16 cellular contexts compared by ENCODE assay signal in the genomic region with DNA sequence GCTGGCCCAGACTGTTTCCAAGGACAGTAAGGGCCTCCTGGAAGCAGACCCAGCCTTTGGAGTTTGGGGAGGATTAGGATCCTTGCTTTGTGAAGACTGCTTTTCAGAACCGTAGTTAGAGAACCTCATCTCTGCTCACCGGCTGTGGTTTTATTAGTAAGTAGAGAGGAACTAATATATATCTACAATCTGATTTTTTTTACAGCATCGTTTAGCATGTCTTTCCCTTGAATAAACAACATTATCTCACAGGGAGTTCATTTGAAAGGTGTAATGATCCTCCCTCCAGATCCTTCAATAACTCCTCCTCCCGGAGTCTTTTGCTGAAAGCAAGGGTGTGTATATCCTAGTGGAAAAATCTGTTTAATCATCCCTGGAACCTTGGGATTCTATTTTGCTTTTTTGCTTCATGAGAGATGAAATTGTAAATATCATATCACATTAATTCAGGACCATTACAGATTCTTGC.
DNase-seq lines count a peak whose midpoint lies in the region; ATAC-seq and TF ChIP-seq lines count a peak whose summit lies in the region.
"Had no signal": no experiment of that assay in that cellular context is flagged by ENCODE, and none has a peak within 500 bp of the region (broad histone marks: within the 10 kb centered on the region; RNA-seq: fewer than 3 reads in every experiment).

No MANE protein-coding gene starts in this region.

- H3K4me1 ChIP-seq in cardiac muscle cell (ENCODE audit: low read depth) (peaks cover 64% of the 10 kb centered on the region), heart left ventricle (peaks cover 0 to 59% (median 8%) of the 10 kb centered on the region in 12 donors), mammary epithelial cell (ENCODE audit: insufficient read depth, low read length) (peaks cover 67% of the 10 kb centered on the region)

- H3K4me3 ChIP-seq in cardiac muscle cell = peak overlapping the region; percentile 25
- no peak overlapping the region for H3K4me3 ChIP-seq in heart left ventricle
- peak overlapping the region; percentile 9 to 26 (median 21) for H3K4me3 ChIP-seq in mammary epithelial cell (replicated peaks in 1 of 3; ENCODE audit: insufficient read depth in 1 of 3, low read depth in 2 of 3, low read length in 3 of 3)
- H3K4me3 ChIP-seq in kidney epithelial cell (ENCODE audit: low read depth, low read length) = peak overlapping the region; percentile 1
- H3K4me3 ChIP-seq: psoas muscle, upper lobe of left lung had no signal

- WGBS in heart left ventricle, 4 donors = 71 to 81% (median 77%) methylated on average over 4 of the region's 4 CpGs
- WGBS in mammary epithelial cell (ENCODE audit: low coverage, missing lambda C conversion rate) = 0% methylated on average over 4 of the region's 4 CpGs

- H3K36me3 ChIP-seq in cardiac muscle cell (no peaks in the 10 kb centered on the region), heart left ventricle (no peaks in the 10 kb centered on the region), mammary epithelial cell (ENCODE audit: insufficient read depth, low read length) (no peaks in the 10 kb centered on the region), kidney epithelial cell (ENCODE audit: control insufficient read depth, insufficient read depth, low read length) (no peaks in the 10 kb centered on the region)
- H3K36me3 ChIP-seq: upper lobe of left lung had no signal

- no peak for TF ChIP-seq POLR2A in heart left ventricle (IDR thresholded peaks at IDR 0.05)

- H3K27me3 Mint-ChIP-seq in type B pancreatic cell = no peaks in the 10 kb centered on the region
- H3K27me3 Mint-ChIP-seq in activated CD4-positive, alpha-beta memory T cell treated with anti-CD3 and anti-CD28 coated beads for 36 hours = peaks cover 3% of the 10 kb centered on the region

- no peaks in the 10 kb centered on the region for H3K9me3 ChIP-seq in cardiac muscle cell (ENCODE audit: low read depth)
- no peaks in the 10 kb centered on the region for H3K9me3 ChIP-seq in heart left ventricle
- no peaks in the 10 kb centered on the region for H3K9me3 ChIP-seq in mammary epithelial cell (replicated peaks; ENCODE audit: insufficient read depth, low read length)
- H3K9me3 ChIP-seq: psoas muscle, upper lobe of left lung had no signal

- POLR2A ChIA-PET in activated CD4-positive, alpha-beta memory T cell treated with anti-CD3 and anti-CD28 coated beads for 36 hours (lab: Charles Lee) = no interaction called here

- H3K4me3 Mint-ChIP-seq in type B pancreatic cell = peak overlapping the region; percentile 90
- H3K4me3 Mint-ChIP-seq in activated CD4-positive, alpha-beta memory T cell treated with anti-CD3 and anti-CD28 coated beads for 36 hours = no peak overlapping the region
- H3K4me3 Mint-ChIP-seq: activated naive CD8-positive, alpha-beta T cell treated with anti-CD3 and anti-CD28 coated beads, Interleukin-2, amount 50 U/mL, for 24 hours; activated T-cell treated with anti-CD3 and anti-CD28 coated beads, Interleukin-2, amount 50 U/mL, for 4 hours; T-helper 17 cell had no signal

- H3K9ac ChIP-seq in mammary epithelial cell (ENCODE audit: insufficient read depth, low read length) = peak overlapping the region; percentile 66

- no peaks in the 10 kb centered on the region for H3K27me3 ChIP-seq in cardiac muscle cell
- no peaks in the 10 kb centered on the region for H3K27me3 ChIP-seq in heart left ventricle
- no peaks in the 10 kb centered on the region for H3K27me3 ChIP-seq in mammary epithelial cell (ENCODE audit: insufficient read depth, low read length)
- no peaks in the 10 kb centered on the region for H3K27me3 ChIP-seq in kidney epithelial cell (ENCODE audit: control insufficient read depth, insufficient read depth, low read length)
- H3K27me3 ChIP-seq: upper lobe of left lung had no signal

- intact Hi-C loops in heart left ventricle (cut with DNase I) (no loop called here), mammary epithelial cell (cut with micrococcal nuclease) (loop anchor here (2.0 kb wide), 2 partner anchors 29 to 49 kb away; no protein-coding TSS in a partner anchor)
- intact Hi-C loops in activated CD4-positive, alpha-beta memory T cell treated with anti-CD3 and anti-CD28 coated beads for 36 hours (cut with micrococcal nuclease) = no loop called here

- CTCF ChIA-PET in mammary epithelial cell (lab: Charles Lee; ENCODE audit: low non-redundant PET) = no interaction called here
- CTCF ChIA-PET in activated CD4-positive, alpha-beta memory T cell treated with anti-CD3 and anti-CD28 coated beads for 36 hours (lab: Charles Lee) = no interaction called here

- H2AFZ ChIP-seq in mammary epithelial cell (ENCODE audit: low read depth, low read length) = peak overlapping the region; percentile 47

- DNase-seq in cardiac muscle cell (ENCODE audit: low read depth in 1 of 2, low spot score in 1 of 2) (no peak), heart left ventricle (no peak), mammary epithelial cell (no peak), kidney epithelial cell (ENCODE audit: low read depth) (no peak), type B pancreatic cell (ENCODE audit: extremely low spot score, unreplicated experiment) (no peak), dermis blood vessel endothelial cell (no peak), GM20000 (ENCODE audit: low spot score) (no peak)
- DNase-seq in activated CD4-positive, alpha-beta memory T cell treated with anti-CD3 and anti-CD28 coated beads for 36 hours = no peak
- DNase-seq: activated CD4-positive, alpha-beta T cell treated with anti-CD3 and anti-CD28 coated beads for 48 hours; activated naive CD8-positive, alpha-beta T cell treated with anti-CD3 and anti-CD28 coated beads, Interleukin-2, amount 50 U/mL, for 24 hours; activated T-cell treated with anti-CD3 and anti-CD28 coated beads, Interleukin-2, amount 50 U/mL, for 4 hours; psoas muscle; stimulated activated CD8-positive, alpha-beta memory T cell treated with anti-CD3 and anti-CD28 coated beads, Interleukin-4, amount 100 ng/mL, for 48 hours; T-helper 17 cell; upper lobe of left lung had no signal

- H3K4me1 Mint-ChIP-seq in type B pancreatic cell (ENCODE audit: unreplicated experiment) = peaks cover 75% of the 10 kb centered on the region
- H3K4me1 Mint-ChIP-seq in activated CD4-positive, alpha-beta memory T cell treated with anti-CD3 and anti-CD28 coated beads for 36 hours (ENCODE audit: low read depth) = no peaks in the 10 kb centered on the region
- H3K4me1 Mint-ChIP-seq: activated naive CD8-positive, alpha-beta T cell treated with anti-CD3 and anti-CD28 coated beads, Interleukin-2, amount 50 U/mL, for 24 hours; T-helper 17 cell had no signal

- peaks cover 64% of the 10 kb centered on the region for H3K79me2 ChIP-seq in mammary epithelial cell (ENCODE audit: insufficient read depth, low read length)

- BruUV-seq in mammary epithelial cell (replicated peaks; lab: Mats Ljungman, UMichigan) = no TSS peak

- no peaks in the 10 kb centered on the region for H3K36me3 Mint-ChIP-seq in type B pancreatic cell
- H3K36me3 Mint-ChIP-seq in activated CD4-positive, alpha-beta memory T cell treated with anti-CD3 and anti-CD28 coated beads for 36 hours = no peaks in the 10 kb centered on the region

- H3K9me3 Mint-ChIP-seq in type B pancreatic cell = no peaks in the 10 kb centered on the region
- H3K9me3 Mint-ChIP-seq in activated CD4-positive, alpha-beta memory T cell treated with anti-CD3 and anti-CD28 coated beads for 36 hours = no peaks in the 10 kb centered on the region
- H3K9me3 Mint-ChIP-seq: activated naive CD8-positive, alpha-beta T cell treated with anti-CD3 and anti-CD28 coated beads, Interleukin-2, amount 50 U/mL, for 24 hours; activated T-cell treated with anti-CD3 and anti-CD28 coated beads, Interleukin-2, amount 50 U/mL, for 4 hours had no signal

- dilution Hi-C loops in mammary epithelial cell (cut with HindIII; ENCODE audit: low sequenced_read_pairs) = no loop called here

- peak overlapping the region; percentile 89 for H3K27ac Mint-ChIP-seq in type B pancreatic cell
- no peak overlapping the region for H3K27ac Mint-ChIP-seq in activated CD4-positive, alpha-beta memory T cell treated with anti-CD3 and anti-CD28 coated beads for 36 hours
- H3K27ac Mint-ChIP-seq: activated naive CD8-positive, alpha-beta T cell treated with anti-CD3 and anti-CD28 coated beads, Interleukin-2, amount 50 U/mL, for 24 hours; T-helper 17 cell had no signal

- no peak for ATAC-seq in heart left ventricle
- ATAC-seq: activated naive CD8-positive, alpha-beta T cell treated with anti-CD3 and anti-CD28 coated beads, Interleukin-2, amount 50 U/mL, for 24 hours; activated T-cell treated with anti-CD3 and anti-CD28 coated beads, Interleukin-2, amount 50 U/mL, for 4 hours; HCT116; psoas muscle; T-helper 17 cell had no signal

- H3K27ac ChIP-seq in cardiac muscle cell (peak overlapping the region; percentile 45), heart left ventricle (no peak overlapping the region), mammary epithelial cell (ENCODE audit: insufficient read depth, low read depth, low read length) (peak overlapping the region; percentile 70)
- H3K27ac ChIP-seq: psoas muscle, upper lobe of left lung had no signal

- peak overlapping the region; percentile 61 for H3K4me2 ChIP-seq in mammary epithelial cell (ENCODE audit: insufficient read depth, low read depth, low read length)

- no peaks in the 10 kb centered on the region for H4K20me1 ChIP-seq in mammary epithelial cell (ENCODE audit: insufficient read depth, low read length)

- TF ChIP-seq CTCF in cardiac muscle cell (IDR thresholded peaks at IDR 0.05; ENCODE audit: low read depth, low read length) (no peak), heart left ventricle (IDR thresholded peaks at IDR 0.05) (no peak), mammary epithelial cell (conservative IDR thresholded peaks at IDR 0.05 in 1 of 2, IDR thresholded peaks at IDR 0.05 in 1 of 2; ENCODE audit: extremely low read depth in 1 of 2, insufficient read depth in 1 of 2, low read depth in 1 of 2, low read length in 2 of 2) (no peak), kidney epithelial cell (IDR thresholded peaks at IDR 0.05; ENCODE audit: insufficient read depth, low read length, poor library complexity, severe bottlenecking) (no peak), type B pancreatic cell (conservative IDR thresholded peaks at IDR 0.05) (no peak), GM20000 (IDR thresholded peaks at IDR 0.05; ENCODE audit: extremely low read depth, missing control alignments) (no peak)

- in situ Hi-C loops in mammary epithelial cell (cut with MboI; ENCODE audit: low sequenced_read_pairs in 2 of 2) = no loop called here

Comparison
In these comparisons a context has a peak if more than half of its experiments do, and no peak if none do; other contexts are left out.
1. H3K27ac ChIP-seq: peak in cardiac muscle cell (single experiment) and mammary epithelial cell (single experiment); none in heart left ventricle (0 of 12).
2. H3K4me3 ChIP-seq: peak in cardiac muscle cell (single experiment), mammary epithelial cell (3 of 3) and kidney epithelial cell (single experiment); none in heart left ventricle (0 of 12).